Comparison of ENCODE assay signal across 8 cellular contexts in genomic region chr1:67429528-67430357, GRCh38. TPM values are rescaled to one million over a fixed set of nuclear protein-coding genes. Genes with fewer than 3 reads are reported as not detected.
A peak's percentile ranks its signal among the peaks of the same experiment; 100 is the strongest.
DNase-seq lines count a peak whose midpoint lies in the region; ATAC-seq and TF ChIP-seq lines count a peak whose summit lies in the region.

No MANE protein-coding gene starts in this region.

- H2BK12ac ChIP-seq in mesenchymal stem cell (ENCODE audit: low read length in 2 of 2) = peak overlapping the region in 1 of 2 experiments; percentile 21

- no peaks in the 10 kb centered on the region for H3K9me3 ChIP-seq in mesenchymal stem cell (ENCODE audit: control insufficient read depth, low read length)

- H3K36me3 ChIP-seq in mesenchymal stem cell (ENCODE audit: control insufficient read depth in 1 of 2, insufficient read depth in 2 of 2, low read depth in 1 of 2, low read length in 2 of 2) = peaks cover 3 to 15% of the 10 kb centered on the region in 2 experiments

- H2BK120ac ChIP-seq in mesenchymal stem cell (ENCODE audit: low read depth, low read length) = no peak overlapping the region

- no peaks in the 10 kb centered on the region for H3K27me3 ChIP-seq in dorsolateral prefrontal cortex
- no peaks in the 10 kb centered on the region for H3K27me3 ChIP-seq in mesenchymal stem cell (ENCODE audit: control insufficient read depth in 1 of 2, insufficient read depth in 1 of 2, low read length in 2 of 2)

- WGBS in mesenchymal stem cell = under 1% methylated on average over 67 of the region's 69 CpGs

- no peak overlapping the region for H2AFZ ChIP-seq in mesenchymal stem cell (ENCODE audit: low read depth, low read length)

- H4K91ac ChIP-seq in mesenchymal stem cell (ENCODE audit: low read length) = peak overlapping the region; percentile 47

- no peak overlapping the region for H2BK5ac ChIP-seq in mesenchymal stem cell (ENCODE audit: low read depth, low read length, poor library complexity, severe bottlenecking)

- H3K14ac ChIP-seq in mesenchymal stem cell (ENCODE audit: low read length in 2 of 2) = peak overlapping the region in 1 of 2 experiments; percentile 2

- ATAC-seq in GM19023 (IDR thresholded peaks at IDR 0.05; ENCODE audit: unreplicated experiment) (peak; percentile 9), HG03354 (IDR thresholded peaks at IDR 0.05; ENCODE audit: poor library complexity, severe bottlenecking, unreplicated experiment) (peak; percentile 5)

- intact Hi-C loops in dorsolateral prefrontal cortex (cut with DNase I) = loop anchor here (5.0 to 10.0 kb wide), 3 partner anchors 73 to 255 kb away; partner anchors contain the start of gene GADD45A (in 1 of the 2)

- peak overlapping the region; percentile 13 to 61 for H3K18ac ChIP-seq in mesenchymal stem cell (ENCODE audit: low read depth in 1 of 2, low read length in 2 of 2)

- H4K8ac ChIP-seq in mesenchymal stem cell (ENCODE audit: low read length) = peak overlapping the region; percentile 79

- H2BK15ac ChIP-seq in mesenchymal stem cell (ENCODE audit: low read depth, poor library complexity, severe bottlenecking) = no peak overlapping the region

- peak; percentile 2 for DNase-seq in A172 (ENCODE audit: low spot score)
- peak in 6 of 10 donors; percentile 17 to 56 (median 36) for DNase-seq in dorsolateral prefrontal cortex
- DNase-seq in mesenchymal stem cell = peak; percentile 34
- peak; percentile 26 for DNase-seq in stimulated activated CD8-positive, alpha-beta memory T cell treated with anti-CD3 and anti-CD28 coated beads, Interleukin-15, amount 100 ng/mL, for 24 hours (ENCODE audit: low read depth)
- no peak for DNase-seq in NCI-H128 (lab: John Stamatoyannopoulos, UW; ENCODE audit: unreplicated experiment)

- H2AK5ac ChIP-seq in mesenchymal stem cell (ENCODE audit: low read length, severe bottlenecking) = no peak overlapping the region

- H3K4me2 ChIP-seq in mesenchymal stem cell (ENCODE audit: low read length, poor library complexity, severe bottlenecking) = peak overlapping the region; percentile 54

- peaks cover 1% of the 10 kb centered on the region for H3K4me1 ChIP-seq in mesenchymal stem cell (ENCODE audit: control insufficient read depth, insufficient read depth, low read depth, low read length)

- TF ChIP-seq CTCF in WI38 (IDR thresholded peaks at IDR 0.05; ENCODE audit: low read depth, low read length) (no peak), dorsolateral prefrontal cortex (IDR thresholded peaks at IDR 0.05 in 54 of 56, conservative IDR thresholded peaks at IDR 0.05 in 2 of 56; ENCODE audit: low read depth in 1 of 56, partially characterized antibody in 56 of 56) (peak in 3 of 56 donors; percentile 8 to 20 (median 17))

- peak overlapping the region in 1 of 2 experiments; percentile 16 for H3K23ac ChIP-seq in mesenchymal stem cell (ENCODE audit: low read length in 2 of 2)

- peaks cover 2% of the 10 kb centered on the region for H3K79me1 ChIP-seq in mesenchymal stem cell (replicated peaks; ENCODE audit: low read length, poor library complexity, severe bottlenecking)

- peak overlapping the region; percentile 33 to 95 (median 84) for H3K27ac ChIP-seq in dorsolateral prefrontal cortex
- H3K27ac ChIP-seq in mesenchymal stem cell (ENCODE audit: low read length, poor library complexity, severe bottlenecking) = no peak overlapping the region

- peak overlapping the region; percentile 0 to 35 for H3K4ac ChIP-seq in mesenchymal stem cell (ENCODE audit: low read depth in 1 of 2, low read length in 2 of 2)

- H3K9ac ChIP-seq in mesenchymal stem cell (ENCODE audit: low read length) = peak overlapping the region; percentile 95

- H3K4me3 ChIP-seq in WI38 (ENCODE audit: low read depth, low read length) (peak overlapping the region; percentile 96), dorsolateral prefrontal cortex (peak overlapping the region; percentile 62 to 96 (median 86)), mesenchymal stem cell (ENCODE audit: insufficient read depth in 1 of 2, low read depth in 1 of 2, low read length in 2 of 2) (peak overlapping the region; percentile 72 to 98)

RNA-seq across cellular contexts. Expression of gene SERBP1, which starts 0.5 kb away (rescaled TPM):
- total RNA-seq in A172 (2014; rRNA removed; shearing (Covaris generic)) = 269 and 369 TPM in 2 replicates
- 100 to 1,000 TPM in 8 of 120 experiments, 10 to 100 TPM in 112; 69.2 to 109 (median 88.4) TPM for total RNA-seq in dorsolateral prefrontal cortex
- polyA plus RNA-seq in mesenchymal stem cell (2013, experiment 1 of 2) = 207 TPM
- 206 TPM for polyA plus RNA-seq in mesenchymal stem cell (2013, experiment 2 of 2)
